ENCODE assay signal across 1 cellular context in genomic region chr10:78250313-78251040, GRCh38.
TF ChIP-seq lines count a peak whose summit lies in the region.

No MANE protein-coding gene starts in this region.

TF ChIP-seq in HepG2, 621 proteins besides CTCF, POLR2A, EP300 and RAD21 (continued from another document):
- no peak for TF ChIP-seq RNF219 (CRISPR knock-in tag; IDR thresholded peaks at IDR 0.05)
- no peak for TF ChIP-seq DMTF1 (CRISPR knock-in tag; IDR thresholded peaks at IDR 0.05)
- TF ChIP-seq AFF4 (CRISPR knock-in tag; IDR thresholded peaks at IDR 0.05), result no peak
- TF ChIP-seq ZNF503 (CRISPR knock-in tag; IDR thresholded peaks at IDR 0.05), result no peak
- TF ChIP-seq BCLAF1 (IDR thresholded peaks at IDR 0.05), result no peak
- TF ChIP-seq ZNF343 (CRISPR knock-in tag; IDR thresholded peaks at IDR 0.05), result no peak
- no peak for TF ChIP-seq POLR2AphosphoS5 (IDR thresholded peaks at IDR 0.05; ENCODE audit: low read depth, low read length)
- TF ChIP-seq ZNF850 (CRISPR knock-in tag; conservative IDR thresholded peaks at IDR 0.05), result no peak
- TF ChIP-seq ZNF207 (IDR thresholded peaks at IDR 0.05; ENCODE audit: borderline replicate concordance), result no peak
- TF ChIP-seq ZNF275 (CRISPR knock-in tag; IDR thresholded peaks at IDR 0.05; ENCODE audit: borderline replicate concordance), result no peak
- no peak for TF ChIP-seq SSRP1 (CRISPR knock-in tag; IDR thresholded peaks at IDR 0.05)
- TF ChIP-seq ZBTB46 (CRISPR knock-in tag; IDR thresholded peaks at IDR 0.05; ENCODE audit: borderline replicate concordance), result no peak
- TF ChIP-seq IRF9 (CRISPR knock-in tag; IDR thresholded peaks at IDR 0.05; ENCODE audit: borderline replicate concordance), result no peak
- TF ChIP-seq ZBTB26 (CRISPR knock-in tag; IDR thresholded peaks at IDR 0.05; ENCODE audit: borderline replicate concordance), result no peak
- no peak for TF ChIP-seq ZBTB7A (CRISPR knock-in tag; IDR thresholded peaks at IDR 0.05)
TF ChIP-seq in HepG2: peak in this region for 0.
